Comparison of ENCODE assay signal across 17 cellular contexts in genomic region chrX:12115377-12115776, GRCh38. TPM values are rescaled to one million over a fixed set of nuclear protein-coding genes. Genes with fewer than 3 reads are reported as not detected.
DNase-seq lines count a peak whose midpoint lies in the region; ATAC-seq, FAIRE-seq and TF ChIP-seq lines count a peak whose summit lies in the region.
"Had no signal": no experiment of that assay in that cellular context is flagged by ENCODE, and none has a peak within 500 bp of the region (broad histone marks: within the 10 kb centered on the region; RNA-seq: fewer than 3 reads in every experiment).

No MANE protein-coding gene starts in this region.

- ATAC-seq in GM18511 (IDR thresholded peaks at IDR 0.05; ENCODE audit: unreplicated experiment) = no peak
- ATAC-seq: activated CD8-positive, alpha-beta memory T cell treated with anti-CD3 and anti-CD28 coated beads, Interleukin-2, amount 10 ng/mL, durations not matched to agents 7 days and 5 days; gastrocnemius medialis; left lobe of liver had no signal

- FAIRE-seq in RCC 7860 (lab: Jason Lieb, UNC) = no peak

- H3K4me3 ChIP-seq in fibroblast of villous mesenchyme (ENCODE audit: low read depth, low read length) = no peak overlapping the region
- H3K4me3 ChIP-seq: gastrocnemius medialis, GM23248, spleen, tibial nerve had no signal

- DNase-seq in activated CD4-positive, alpha-beta T cell treated with anti-CD3 and anti-CD28 coated beads for 48 hours = peak; percentile 1
- no peak for DNase-seq in activated CD4-positive, alpha-beta T cell treated with anti-CD3 and anti-CD28 coated beads, Interleukin-2, amount 50 U/mL, for 1 hour
- DNase-seq in RCC 7860 (ENCODE audit: low spot score) (peak; percentile 6), fibroblast of villous mesenchyme (ENCODE audit: low read depth) (no peak), DMS114 treated with DMSO at 0.1 percent for 48 hours (lab: John Stamatoyannopoulos, UW; ENCODE audit: unreplicated experiment) (no peak), AG20443 (ENCODE audit: low spot score) (no peak), retina (no peak)
- DNase-seq: activated CD8-positive, alpha-beta memory T cell treated with anti-CD3 and anti-CD28 coated beads, Interleukin-2, amount 10 ng/mL, durations not matched to agents 7 days and 5 days; cortex of kidney; gastrocnemius medialis; GM23248; NCI-H1694 treated with DMSO at 0.1 percent for 48 hours; spleen; T-helper 9 cell had no signal

- peak; percentile 36 for TF ChIP-seq CTCF in fibroblast of villous mesenchyme (IDR thresholded peaks at IDR 0.05; ENCODE audit: insufficient read depth, low read depth, low read length)

RNA-seq across cellular contexts. Expression of gene FRMPD4, which starts 22.9 kb away (rescaled TPM):
- 2.6 and 3.9 TPM in 2 replicates for total RNA-seq in fibroblast of villous mesenchyme
- total RNA-seq: activated CD8-positive, alpha-beta memory T cell treated with anti-CD3 and anti-CD28 coated beads, Interleukin-2, amount 10 ng/mL, durations not matched to agents 7 days and 5 days; GM23248; left lobe of liver; spleen had no signal

Comparison
In these comparisons a context has a peak if more than half of its experiments do, and no peak if none do; other contexts are left out.
1. DNase-seq: peak in activated CD4-positive, alpha-beta T cell treated with anti-CD3 and anti-CD28 coated beads for 48 hours (single experiment) and RCC 7860 (single experiment); none in activated CD4-positive, alpha-beta T cell treated with anti-CD3 and anti-CD28 coated beads, Interleukin-2, amount 50 U/mL, for 1 hour (single experiment), fibroblast of villous mesenchyme (single experiment), DMS114 treated with DMSO at 0.1 percent for 48 hours (single experiment), AG20443 (single experiment) and retina (single experiment).